In genomic region chr6:134621858-134622257, GRCh38 we compare ENCODE assay signal across 14 cellular contexts.
DNase-seq lines count a peak whose midpoint lies in the region; ATAC-seq, FAIRE-seq and TF ChIP-seq lines count a peak whose summit lies in the region.
"Had no signal": no experiment of that assay in that cellular context is flagged by ENCODE, and none has a peak within 500 bp of the region (broad histone marks: within the 10 kb centered on the region; RNA-seq: fewer than 3 reads in every experiment).

No MANE protein-coding gene starts in this region.

- peaks cover 12% of the 10 kb centered on the region for H3K4me1 Mint-ChIP-seq in activated naive CD4-positive, alpha-beta T cell treated with anti-CD3 and anti-CD28 coated beads for 36 hours (ENCODE audit: low read depth)
- H3K4me1 Mint-ChIP-seq in astrocyte (ENCODE audit: low read depth, unreplicated experiment) (peaks cover 33% of the 10 kb centered on the region), mesothelial cell of epicardium (no peaks in the 10 kb centered on the region)

- H4K20me1 ChIP-seq in astrocyte (ENCODE audit: insufficient read depth, low read length) = no peaks in the 10 kb centered on the region

- H3K79me2 ChIP-seq in astrocyte (ENCODE audit: insufficient read depth, low read length) = no peaks in the 10 kb centered on the region

- no peaks in the 10 kb centered on the region for H3K9me3 ChIP-seq in astrocyte (ENCODE audit: insufficient read depth, low read depth, low read length)
- no peaks in the 10 kb centered on the region for H3K9me3 ChIP-seq in left lung
- H3K9me3 ChIP-seq in upper lobe of right lung = no peaks in the 10 kb centered on the region
- H3K9me3 ChIP-seq: tibial nerve had no signal

- H3K27me3 ChIP-seq in astrocyte (ENCODE audit: insufficient read depth, low read length) = peaks cover 9% of the 10 kb centered on the region
- no peaks in the 10 kb centered on the region for H3K27me3 ChIP-seq in left lung
- no peaks in the 10 kb centered on the region for H3K27me3 ChIP-seq in upper lobe of right lung
- H3K27me3 ChIP-seq: tibial nerve had no signal

- no peak overlapping the region for H3K27ac Mint-ChIP-seq in activated naive CD4-positive, alpha-beta T cell treated with anti-CD3 and anti-CD28 coated beads for 36 hours
- H3K27ac Mint-ChIP-seq in astrocyte (ENCODE audit: unreplicated experiment) = no peak overlapping the region
- H3K27ac Mint-ChIP-seq in mesothelial cell of epicardium = no peak overlapping the region
- H3K27ac Mint-ChIP-seq: WTC11 had no signal

- no peak overlapping the region for H2AFZ ChIP-seq in astrocyte (ENCODE audit: low read depth, low read length)

- H3K27me3 Mint-ChIP-seq in activated naive CD4-positive, alpha-beta T cell treated with anti-CD3 and anti-CD28 coated beads for 36 hours (ENCODE audit: low read depth) = no peaks in the 10 kb centered on the region
- H3K27me3 Mint-ChIP-seq in astrocyte (ENCODE audit: low read depth, unreplicated experiment) (no peaks in the 10 kb centered on the region), mesothelial cell of epicardium (ENCODE audit: low read depth) (peaks cover 1% of the 10 kb centered on the region)

- H3K9me3 Mint-ChIP-seq in activated naive CD4-positive, alpha-beta T cell treated with anti-CD3 and anti-CD28 coated beads for 36 hours = no peaks in the 10 kb centered on the region
- H3K9me3 Mint-ChIP-seq in astrocyte (ENCODE audit: unreplicated experiment) (no peaks in the 10 kb centered on the region), mesothelial cell of epicardium (no peaks in the 10 kb centered on the region)
- H3K9me3 Mint-ChIP-seq: WTC11 had no signal

- H3K4me1 ChIP-seq in astrocyte (ENCODE audit: insufficient read depth, low read length) (peaks cover 8% of the 10 kb centered on the region), left lung (no peaks in the 10 kb centered on the region), upper lobe of right lung (no peaks in the 10 kb centered on the region)
- H3K4me1 ChIP-seq: tibial nerve had no signal

- no peaks in the 10 kb centered on the region for H3K36me3 Mint-ChIP-seq in activated naive CD4-positive, alpha-beta T cell treated with anti-CD3 and anti-CD28 coated beads for 36 hours (ENCODE audit: low read depth)
- H3K36me3 Mint-ChIP-seq in astrocyte (ENCODE audit: low read depth, unreplicated experiment) = no peaks in the 10 kb centered on the region
- no peaks in the 10 kb centered on the region for H3K36me3 Mint-ChIP-seq in mesothelial cell of epicardium
- H3K36me3 Mint-ChIP-seq: WTC11 had no signal

- no peak overlapping the region for H3K4me2 ChIP-seq in astrocyte (ENCODE audit: low read length)

- no peaks in the 10 kb centered on the region for H3K36me3 ChIP-seq in astrocyte (ENCODE audit: insufficient read depth, low read length)
- H3K36me3 ChIP-seq in left lung = no peaks in the 10 kb centered on the region
- H3K36me3 ChIP-seq in upper lobe of right lung = no peaks in the 10 kb centered on the region
- H3K36me3 ChIP-seq: tibial nerve had no signal

- peak; percentile 66 for ATAC-seq in left lung
- ATAC-seq in upper lobe of right lung = peak; percentile 80
- ATAC-seq: WTC11 had no signal

- H3K9ac ChIP-seq in astrocyte (ENCODE audit: low read length) = no peak overlapping the region

- intact Hi-C loops in activated naive CD4-positive, alpha-beta T cell treated with anti-CD3 and anti-CD28 coated beads for 36 hours (cut with micrococcal nuclease) = loop anchor here (1.0 kb wide), 1 partner anchor 10 kb away; no protein-coding TSS in a partner anchor
- intact Hi-C loops in left lung (cut with DNase I) = no loop called here
- intact Hi-C loops in upper lobe of right lung (cut with DNase I) = no loop called here

- DNase-seq in activated naive CD4-positive, alpha-beta T cell treated with anti-CD3 and anti-CD28 coated beads for 36 hours = peak; percentile 39
- DNase-seq in activated naive CD4-positive, alpha-beta T cell treated with Interleukin-2 at 50 U/mL for 16 hours = no peak
- DNase-seq in astrocyte (ENCODE audit: low read depth) = peak; percentile 16
- no peak for DNase-seq in left lung
- DNase-seq in upper lobe of right lung = no peak
- no peak for DNase-seq in dedifferentiated amniotic fluid mesenchymal stem cell (ENCODE audit: extremely low spot score)
- DNase-seq in mesothelial cell of epicardium (ENCODE audit: low spot score in 2 of 2, unreplicated experiment in 2 of 2) = no peak
- DNase-seq in DMS 273 treated with DMSO at 0.1 percent for 48 hours (lab: John Stamatoyannopoulos, UW) = no peak
- DNase-seq: activated naive CD4-positive, alpha-beta T cell; COR-L47; NCI-H1105; NCI-H2227 treated with DMSO at 0.1 percent for 48 hours had no signal

- H3K4me3 ChIP-seq in astrocyte (ENCODE audit: insufficient read depth, low read depth, low read length) = no peak overlapping the region
- no peak overlapping the region for H3K4me3 ChIP-seq in left lung
- H3K4me3 ChIP-seq in upper lobe of right lung = no peak overlapping the region
- H3K4me3 ChIP-seq: tibial nerve had no signal

- FAIRE-seq in astrocyte (lab: Jason Lieb, UNC) = no peak

- CTCF ChIA-PET in activated naive CD4-positive, alpha-beta T cell treated with anti-CD3 and anti-CD28 coated beads for 36 hours (lab: Charles Lee) = interaction anchor here (0.5 to 1.2 kb wide), 4 partner anchors 15 to 318 kb away, joined by 3 to 4 read pairs (median 4); no protein-coding TSS in a partner anchor

- H3K27ac ChIP-seq in astrocyte (ENCODE audit: low read depth, low read length) (no peak overlapping the region), left lung (no peak overlapping the region), upper lobe of right lung (no peak overlapping the region)
- H3K27ac ChIP-seq: tibial nerve had no signal

- TF ChIP-seq CTCF in astrocyte (IDR thresholded peaks at IDR 0.05; ENCODE audit: insufficient read depth, low read depth, low read length) (no peak), left lung (IDR thresholded peaks at IDR 0.05) (no peak), upper lobe of right lung (IDR thresholded peaks at IDR 0.05) (no peak), mesothelial cell of epicardium (IDR thresholded peaks at IDR 0.05; ENCODE audit: unreplicated experiment) (no peak)

- no peak overlapping the region for H3K4me3 Mint-ChIP-seq in activated naive CD4-positive, alpha-beta T cell treated with anti-CD3 and anti-CD28 coated beads for 36 hours
- H3K4me3 Mint-ChIP-seq in astrocyte (ENCODE audit: unreplicated experiment) (no peak overlapping the region), mesothelial cell of epicardium (no peak overlapping the region)
- H3K4me3 Mint-ChIP-seq: WTC11 had no signal

Comparison
In these comparisons a context has a peak if more than half of its experiments do, and no peak if none do; other contexts are left out.
1. DNase-seq: peak in activated naive CD4-positive, alpha-beta T cell treated with anti-CD3 and anti-CD28 coated beads for 36 hours (single experiment) and astrocyte (single experiment); none in activated naive CD4-positive, alpha-beta T cell treated with Interleukin-2 at 50 U/mL for 16 hours (single experiment), left lung (0 of 2), upper lobe of right lung (single experiment), dedifferentiated amniotic fluid mesenchymal stem cell (single experiment), mesothelial cell of epicardium (0 of 2) and DMS 273 treated with DMSO at 0.1 percent for 48 hours (single experiment).